11 cellular contexts compared by ENCODE assay signal in genomic region chr7:155733582-155734444, GRCh38.
DNase-seq lines count a peak whose midpoint lies in the region; ATAC-seq lines count a peak whose summit lies in the region.
"Had no signal": no experiment of that assay in that cellular context is flagged by ENCODE, and none has a peak within 500 bp of the region (broad histone marks: within the 10 kb centered on the region; RNA-seq: fewer than 3 reads in every experiment).

No MANE protein-coding gene starts in this region.

- H3K27me3 Mint-ChIP-seq in naive B cell, result no peaks in the 10 kb centered on the region

- H3K36me3 ChIP-seq in SJCRH30, result peaks cover 26% of the 10 kb centered on the region

- DNase-seq in activated CD4-positive, alpha-beta T cell treated with anti-CD3 and anti-CD28 coated beads for 48 hours, result peak; percentile 54
- DNase-seq in activated CD4-positive, alpha-beta T cell treated with anti-CD3 and anti-CD28 coated beads, Interleukin-2, amount 50 U/mL, for 1 hour, result no peak
- DNase-seq in GF-D8 (lab: John Stamatoyannopoulos, UW), result peak; percentile 16
- peak; percentile 62 to 63 for DNase-seq in activated T-cell treated with anti-CD3 and anti-CD28 coated beads, Interleukin-2, amount 50 U/mL, for 48 hours
- DNase-seq in naive B cell, result no peak
- no peak for DNase-seq in SJCRH30
- DNase-seq: effector memory CD4-positive, alpha-beta T cell had no signal

- no peaks in the 10 kb centered on the region for H3K27me3 ChIP-seq in SJCRH30

- peak; percentile 69 to 81 for ATAC-seq in naive B cell (ENCODE audit: low read depth in 2 of 2)
- no peak for ATAC-seq in HG03045 (IDR thresholded peaks at IDR 0.05; ENCODE audit: unreplicated experiment)
- ATAC-seq in GM19467 (IDR thresholded peaks at IDR 0.05; ENCODE audit: unreplicated experiment), result no peak

- H3K27ac Mint-ChIP-seq in naive B cell, result peak overlapping the region; percentile 36 to 95 (median 81)

- H3K36me3 Mint-ChIP-seq in naive B cell, result peaks cover 6 to 11% of the 10 kb centered on the region in 2 donors

- H3K9me3 ChIP-seq in SJCRH30 (replicated peaks), result no peaks in the 10 kb centered on the region

- no peak overlapping the region for H3K27ac ChIP-seq in SJCRH30

- H3K4me3 ChIP-seq in SJCRH30, result no peak overlapping the region

- H3K9me3 Mint-ChIP-seq in naive B cell, result no peaks in the 10 kb centered on the region
- H3K9me3 Mint-ChIP-seq: brain, neural crest cell had no signal

- no peaks in the 10 kb centered on the region for H3K4me1 ChIP-seq in SJCRH30

- peaks cover 53 to 82% (median 77%) of the 10 kb centered on the region in 3 donors for H3K4me1 Mint-ChIP-seq in naive B cell
- H3K4me1 Mint-ChIP-seq: neural crest cell had no signal

- H3K4me3 Mint-ChIP-seq in naive B cell, result peak overlapping the region; percentile 23 to 84 (median 50)
- H3K4me3 Mint-ChIP-seq: neural crest cell had no signal

Comparison
In these comparisons a context has a peak if more than half of its experiments do, and no peak if none do; other contexts are left out.
1. DNase-seq: peak in activated CD4-positive, alpha-beta T cell treated with anti-CD3 and anti-CD28 coated beads for 48 hours (single experiment), GF-D8 (single experiment) and activated T-cell treated with anti-CD3 and anti-CD28 coated beads, Interleukin-2, amount 50 U/mL, for 48 hours (2 of 2); none in activated CD4-positive, alpha-beta T cell treated with anti-CD3 and anti-CD28 coated beads, Interleukin-2, amount 50 U/mL, for 1 hour (single experiment), naive B cell (single experiment) and SJCRH30 (0 of 2).
2. ATAC-seq: peak in naive B cell (2 of 2); none in HG03045 (single experiment) and GM19467 (single experiment).